ENCODE assay signal across 12 cellular contexts in genomic region chr14:94481468-94482131, GRCh38. TPM values are rescaled to one million over a fixed set of nuclear protein-coding genes. Genes with fewer than 3 reads are reported as not detected.
DNase-seq lines count a peak whose midpoint lies in the region; ATAC-seq and TF ChIP-seq lines count a peak whose summit lies in the region.
"Had no signal": no experiment of that assay in that cellular context is flagged by ENCODE, and none has a peak within 500 bp of the region (broad histone marks: within the 10 kb centered on the region; RNA-seq: fewer than 3 reads in every experiment).

No MANE protein-coding gene starts in this region.

- peak; percentile 60 for ATAC-seq in GM18907 (IDR thresholded peaks at IDR 0.05; ENCODE audit: unreplicated experiment)
- no peak for ATAC-seq in activated CD8-positive, alpha-beta T cell treated with anti-CD3 and anti-CD28 coated beads, Interleukin-2, amount 10 ng/mL, durations not matched to agents 7 days and 5 days
- ATAC-seq in HG02970 (IDR thresholded peaks at IDR 0.05; ENCODE audit: low FRiP score, unreplicated experiment) = no peak
- ATAC-seq: activated T-cell treated with anti-CD3 and anti-CD28 coated beads, Interleukin-2, amount 50 U/mL, for 4 hours; WTC11 had no signal

- no peak overlapping the region for H3K4me3 Mint-ChIP-seq in activated CD4-positive, alpha-beta T cell treated with anti-CD3 and anti-CD28 coated beads, Interleukin-2, amount 10 ng/mL, durations not matched to agents 24 days and 14 days
- no peak overlapping the region for H3K4me3 Mint-ChIP-seq in activated CD8-positive, alpha-beta T cell treated with anti-CD3 and anti-CD28 coated beads, Interleukin-2, amount 10 ng/mL, durations not matched to agents 7 days and 5 days
- H3K4me3 Mint-ChIP-seq: activated T-cell treated with anti-CD3 and anti-CD28 coated beads, Interleukin-2, amount 50 U/mL, for 4 hours; WTC11 had no signal

- peaks cover 9% of the 10 kb centered on the region for H3K9me3 Mint-ChIP-seq in activated CD4-positive, alpha-beta T cell treated with anti-CD3 and anti-CD28 coated beads, Interleukin-2, amount 10 ng/mL, durations not matched to agents 24 days and 14 days
- H3K9me3 Mint-ChIP-seq in activated CD8-positive, alpha-beta T cell treated with anti-CD3 and anti-CD28 coated beads, Interleukin-2, amount 10 ng/mL, durations not matched to agents 7 days and 5 days (ENCODE audit: insufficient read depth) = peaks cover 4% of the 10 kb centered on the region

- CTCF ChIA-PET in activated CD8-positive, alpha-beta T cell treated with anti-CD3 and anti-CD28 coated beads, Interleukin-2, amount 10 ng/mL, durations not matched to agents 7 days and 5 days (lab: Charles Lee) = no interaction called here

- no peak for TF ChIP-seq CTCF in fibroblast of mammary gland (conservative IDR thresholded peaks at IDR 0.05; ENCODE audit: control insufficient read depth, insufficient read depth, low read depth, low read length)

- no peaks in the 10 kb centered on the region for H3K27me3 Mint-ChIP-seq in activated CD4-positive, alpha-beta T cell treated with anti-CD3 and anti-CD28 coated beads, Interleukin-2, amount 10 ng/mL, durations not matched to agents 24 days and 14 days
- H3K27me3 Mint-ChIP-seq in activated CD8-positive, alpha-beta T cell treated with anti-CD3 and anti-CD28 coated beads, Interleukin-2, amount 10 ng/mL, durations not matched to agents 7 days and 5 days (ENCODE audit: low read depth) = peaks cover 6% of the 10 kb centered on the region

- no peak overlapping the region for H3K4me3 ChIP-seq in fibroblast of mammary gland (ENCODE audit: control insufficient read depth, low read depth, low read length)
- H3K4me3 ChIP-seq: skin epidermis, testis had no signal

- DNase-seq in M059J (ENCODE audit: low read depth) (peak; percentile 71), fibroblast of mammary gland (ENCODE audit: low read depth) (peak; percentile 45)
- peak; percentile 28 for DNase-seq in stimulated activated CD8-positive, alpha-beta memory T cell treated with anti-CD3 and anti-CD28 coated beads, Interleukin-4, amount 100 ng/mL, for 48 hours
- DNase-seq in activated CD4-positive, alpha-beta T cell treated with anti-CD3 and anti-CD28 coated beads, Interleukin-2, amount 10 ng/mL, durations not matched to agents 24 days and 14 days = no peak
- DNase-seq in activated CD8-positive, alpha-beta T cell treated with anti-CD3 and anti-CD28 coated beads, Interleukin-2, amount 10 ng/mL, durations not matched to agents 7 days and 5 days = no peak
- DNase-seq: activated T-cell treated with anti-CD3 and anti-CD28 coated beads, Interleukin-2, amount 50 U/mL, for 4 hours; effector memory CD4-positive, alpha-beta T cell; testis had no signal

- H3K36me3 Mint-ChIP-seq in activated CD4-positive, alpha-beta T cell treated with anti-CD3 and anti-CD28 coated beads, Interleukin-2, amount 10 ng/mL, durations not matched to agents 24 days and 14 days (ENCODE audit: low read depth) = no peaks in the 10 kb centered on the region
- H3K36me3 Mint-ChIP-seq in activated CD8-positive, alpha-beta T cell treated with anti-CD3 and anti-CD28 coated beads, Interleukin-2, amount 10 ng/mL, durations not matched to agents 7 days and 5 days (ENCODE audit: low read depth) = no peaks in the 10 kb centered on the region

- POLR2A ChIA-PET in activated CD8-positive, alpha-beta T cell treated with anti-CD3 and anti-CD28 coated beads, Interleukin-2, amount 10 ng/mL, durations not matched to agents 7 days and 5 days (lab: Charles Lee) = no interaction called here

- peaks cover 1% of the 10 kb centered on the region for H3K4me1 Mint-ChIP-seq in activated CD4-positive, alpha-beta T cell treated with anti-CD3 and anti-CD28 coated beads, Interleukin-2, amount 10 ng/mL, durations not matched to agents 24 days and 14 days
- no peaks in the 10 kb centered on the region for H3K4me1 Mint-ChIP-seq in activated CD8-positive, alpha-beta T cell treated with anti-CD3 and anti-CD28 coated beads, Interleukin-2, amount 10 ng/mL, durations not matched to agents 7 days and 5 days (ENCODE audit: low read depth)

- no peak overlapping the region for H3K27ac Mint-ChIP-seq in activated CD4-positive, alpha-beta T cell treated with anti-CD3 and anti-CD28 coated beads, Interleukin-2, amount 10 ng/mL, durations not matched to agents 24 days and 14 days
- H3K27ac Mint-ChIP-seq in activated CD8-positive, alpha-beta T cell treated with anti-CD3 and anti-CD28 coated beads, Interleukin-2, amount 10 ng/mL, durations not matched to agents 7 days and 5 days = no peak overlapping the region
- H3K27ac Mint-ChIP-seq: WTC11 had no signal

- intact Hi-C loops in activated CD4-positive, alpha-beta T cell treated with anti-CD3 and anti-CD28 coated beads, Interleukin-2, amount 10 ng/mL, durations not matched to agents 24 days and 14 days (cut with micrococcal nuclease) = no loop called here

RNA-seq across cellular contexts. Expression of gene SERPINA9, which starts 5.6 kb away (rescaled TPM):
- total RNA-seq in M059J (2014; rRNA removed; shearing (Covaris generic)) = not detected in 2 replicates
- not detected in 2 replicates for total RNA-seq in activated CD4-positive, alpha-beta T cell treated with anti-CD3 and anti-CD28 coated beads, Interleukin-2, amount 10 ng/mL, durations not matched to agents 24 days and 14 days
- not detected for total RNA-seq in activated CD8-positive, alpha-beta T cell treated with anti-CD3 and anti-CD28 coated beads, Interleukin-2, amount 10 ng/mL, durations not matched to agents 7 days and 5 days
- total RNA-seq: activated T-cell treated with anti-CD3 and anti-CD28 coated beads, Interleukin-2, amount 50 U/mL, for 4 hours; testis; WTC11 had no signal

RNA-seq across cellular contexts. Expression of gene SERPINA12, which starts 27.7 kb away (rescaled TPM):
- not detected in 2 replicates for total RNA-seq in M059J (2014; rRNA removed; shearing (Covaris generic))
- not detected in 2 replicates for total RNA-seq in activated CD4-positive, alpha-beta T cell treated with anti-CD3 and anti-CD28 coated beads, Interleukin-2, amount 10 ng/mL, durations not matched to agents 24 days and 14 days
- total RNA-seq in activated CD8-positive, alpha-beta T cell treated with anti-CD3 and anti-CD28 coated beads, Interleukin-2, amount 10 ng/mL, durations not matched to agents 7 days and 5 days = not detected
- total RNA-seq: activated T-cell treated with anti-CD3 and anti-CD28 coated beads, Interleukin-2, amount 50 U/mL, for 4 hours; WTC11 had no signal

RNA-seq across cellular contexts. Expression of gene SERPINA11, which starts 29.0 kb away (rescaled TPM):
- not detected in 2 replicates for total RNA-seq in M059J (2014; rRNA removed; shearing (Covaris generic))
- not detected in 2 replicates for total RNA-seq in activated CD4-positive, alpha-beta T cell treated with anti-CD3 and anti-CD28 coated beads, Interleukin-2, amount 10 ng/mL, durations not matched to agents 24 days and 14 days
- total RNA-seq in activated CD8-positive, alpha-beta T cell treated with anti-CD3 and anti-CD28 coated beads, Interleukin-2, amount 10 ng/mL, durations not matched to agents 7 days and 5 days = not detected
- total RNA-seq: activated T-cell treated with anti-CD3 and anti-CD28 coated beads, Interleukin-2, amount 50 U/mL, for 4 hours; testis had no signal

Comparison
In these comparisons a context has a peak if more than half of its experiments do, and no peak if none do; other contexts are left out.
1. DNase-seq: peak in M059J (single experiment), fibroblast of mammary gland (single experiment) and stimulated activated CD8-positive, alpha-beta memory T cell treated with anti-CD3 and anti-CD28 coated beads, Interleukin-4, amount 100 ng/mL, for 48 hours (single experiment); none in activated CD4-positive, alpha-beta T cell treated with anti-CD3 and anti-CD28 coated beads, Interleukin-2, amount 10 ng/mL, durations not matched to agents 24 days and 14 days (single experiment) and activated CD8-positive, alpha-beta T cell treated with anti-CD3 and anti-CD28 coated beads, Interleukin-2, amount 10 ng/mL, durations not matched to agents 7 days and 5 days (single experiment).